In the genomic region with DNA sequence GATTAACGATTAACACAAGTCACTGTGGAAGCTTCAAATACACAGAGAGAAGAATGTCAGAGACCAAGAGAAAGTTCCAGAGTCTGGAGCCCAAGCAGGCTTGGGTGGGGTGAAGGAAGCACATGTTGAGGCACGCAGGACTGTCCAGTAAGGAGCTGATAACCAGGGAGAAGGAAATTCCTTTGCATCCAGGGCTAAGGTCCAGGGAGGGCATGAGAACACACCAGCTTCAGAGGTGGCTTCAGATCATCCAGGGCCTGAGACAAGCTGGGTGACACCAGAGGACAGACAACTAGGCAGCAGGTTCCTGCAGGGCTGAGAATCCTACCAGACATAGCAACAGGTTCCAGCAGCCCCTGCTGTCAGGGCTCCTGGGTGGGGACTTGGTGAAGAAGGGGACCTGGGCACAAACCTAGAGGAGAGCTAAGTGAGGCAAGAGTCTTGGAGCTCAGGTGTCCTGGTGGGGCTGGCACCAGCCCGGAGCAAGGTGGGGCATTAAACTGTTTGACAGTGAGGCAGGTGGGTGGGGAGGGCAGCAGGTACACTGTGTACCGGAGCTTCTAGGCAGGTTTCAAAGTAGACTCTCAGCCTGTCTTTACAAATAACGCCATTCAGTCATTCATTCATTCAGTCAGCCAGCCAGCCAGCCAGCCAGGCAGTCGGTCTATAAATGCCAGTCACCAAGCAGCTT, we compare ENCODE assay signal across 23 cellular contexts. TPM values are rescaled to one million over a fixed set of nuclear protein-coding genes. Genes with fewer than 3 reads are reported as not detected.
DNase-seq lines count a peak whose midpoint lies in the region; ATAC-seq, FAIRE-seq and TF ChIP-seq lines count a peak whose summit lies in the region.
"Had no signal": no experiment of that assay in that cellular context is flagged by ENCODE, and none has a peak within 500 bp of the region (broad histone marks: within the 10 kb centered on the region; RNA-seq: fewer than 3 reads in every experiment).

No MANE protein-coding gene starts in this region.

- POLR2A ChIA-PET in HEK293 (lab: Yijun Ruan, JAX) = no interaction called here
- POLR2A ChIA-PET in activated CD4-positive, alpha-beta memory T cell treated with anti-CD3 and anti-CD28 coated beads for 36 hours (lab: Charles Lee) = no interaction called here

- no peaks in the 10 kb centered on the region for H3K36me3 Mint-ChIP-seq in stimulated activated effector memory CD8-positive, alpha-beta T cell treated with anti-CD3 and anti-CD28 coated beads, Interleukin-12 subunit alpha, Interleukin-12 subunit beta, amount 100 ng/mL, for 72 hours
- H3K36me3 Mint-ChIP-seq in activated CD4-positive, alpha-beta memory T cell treated with anti-CD3 and anti-CD28 coated beads for 36 hours = no peaks in the 10 kb centered on the region
- H3K36me3 Mint-ChIP-seq: CD14-positive monocyte; CD8-positive, alpha-beta T cell had no signal

- intact Hi-C loops in activated CD4-positive, alpha-beta memory T cell treated with anti-CD3 and anti-CD28 coated beads for 36 hours (cut with micrococcal nuclease) = no loop called here

- TF ChIP-seq CTCF in HEK293 (tag by site-specific recombination; IDR thresholded peaks at IDR 0.05) (no peak), bronchial epithelial cell (IDR thresholded peaks at IDR 0.05; ENCODE audit: insufficient read depth, low read length, severe bottlenecking) (no peak)

- no peak overlapping the region for H3K27ac Mint-ChIP-seq in stimulated activated effector memory CD8-positive, alpha-beta T cell treated with anti-CD3 and anti-CD28 coated beads, Interleukin-12 subunit alpha, Interleukin-12 subunit beta, amount 100 ng/mL, for 72 hours
- H3K27ac Mint-ChIP-seq in activated CD4-positive, alpha-beta memory T cell treated with anti-CD3 and anti-CD28 coated beads for 36 hours = no peak overlapping the region
- H3K27ac Mint-ChIP-seq: CD8-positive, alpha-beta T cell; HFFc6 had no signal

- peaks cover 34% of the 10 kb centered on the region for H3K27me3 Mint-ChIP-seq in activated CD4-positive, alpha-beta memory T cell treated with anti-CD3 and anti-CD28 coated beads for 36 hours

- no peak overlapping the region for H3K4me3 ChIP-seq in HEK293 (ENCODE audit: low read depth, low read length)
- no peak overlapping the region for H3K4me3 ChIP-seq in bronchial epithelial cell (ENCODE audit: low read depth, low read length)
- H3K4me3 ChIP-seq: HAP-1 had no signal

- H3K36me3 ChIP-seq in HEK293 (ENCODE audit: control insufficient read depth in 2 of 2, insufficient read depth in 1 of 2, low read length in 2 of 2) = no peaks in the 10 kb centered on the region
- no peaks in the 10 kb centered on the region for H3K36me3 ChIP-seq in bronchial epithelial cell (ENCODE audit: control insufficient read depth, insufficient read depth, low read length)
- H3K36me3 ChIP-seq: HAP-1 had no signal

- no peaks in the 10 kb centered on the region for H3K27me3 ChIP-seq in bronchial epithelial cell (ENCODE audit: control insufficient read depth, insufficient read depth, low read length)

- H3K4me3 Mint-ChIP-seq in stimulated activated effector memory CD8-positive, alpha-beta T cell treated with anti-CD3 and anti-CD28 coated beads, Interleukin-12 subunit alpha, Interleukin-12 subunit beta, amount 100 ng/mL, for 72 hours = no peak overlapping the region
- H3K4me3 Mint-ChIP-seq in activated CD4-positive, alpha-beta memory T cell treated with anti-CD3 and anti-CD28 coated beads for 36 hours = no peak overlapping the region
- H3K4me3 Mint-ChIP-seq: CD14-positive monocyte; CD8-positive, alpha-beta T cell; HFFc6 had no signal

- no peaks in the 10 kb centered on the region for H3K4me1 Mint-ChIP-seq in stimulated activated effector memory CD8-positive, alpha-beta T cell treated with anti-CD3 and anti-CD28 coated beads, Interleukin-12 subunit alpha, Interleukin-12 subunit beta, amount 100 ng/mL, for 72 hours
- H3K4me1 Mint-ChIP-seq in activated CD4-positive, alpha-beta memory T cell treated with anti-CD3 and anti-CD28 coated beads for 36 hours (ENCODE audit: low read depth) = no peaks in the 10 kb centered on the region
- H3K4me1 Mint-ChIP-seq: CD14-positive monocyte had no signal

- no peaks in the 10 kb centered on the region for H3K9me3 ChIP-seq in HEK293 (ENCODE audit: control insufficient read depth, insufficient read depth, low read depth, low read length)
- H3K9me3 ChIP-seq: HAP-1 had no signal

- H3K27ac ChIP-seq in HEK293 (ENCODE audit: extremely low read depth, low read depth, low read length) = no peak overlapping the region
- H3K27ac ChIP-seq: 22Rv1 had no signal

- peak; percentile 7 for FAIRE-seq in bronchial epithelial cell (lab: Jason Lieb, UNC)
- FAIRE-seq: D721Med, G401.6, GM12891, H1 had no signal

- H3K9me3 Mint-ChIP-seq in stimulated activated effector memory CD8-positive, alpha-beta T cell treated with anti-CD3 and anti-CD28 coated beads, Interleukin-12 subunit alpha, Interleukin-12 subunit beta, amount 100 ng/mL, for 72 hours = no peaks in the 10 kb centered on the region
- H3K9me3 Mint-ChIP-seq in activated CD4-positive, alpha-beta memory T cell treated with anti-CD3 and anti-CD28 coated beads for 36 hours = no peaks in the 10 kb centered on the region
- H3K9me3 Mint-ChIP-seq: CD8-positive, alpha-beta T cell had no signal

- DNase-seq in bronchial epithelial cell (ENCODE audit: low read depth) (no peak), left kidney (ENCODE audit: low read depth, low spot score) (peak; percentile 13), NCI-H1694 treated with DMSO at 0.1 percent for 48 hours (lab: John Stamatoyannopoulos, UW) (no peak)
- no peak for DNase-seq in stimulated activated effector memory CD8-positive, alpha-beta T cell treated with anti-CD3 and anti-CD28 coated beads, Interleukin-12 subunit alpha, Interleukin-12 subunit beta, amount 100 ng/mL, for 72 hours (ENCODE audit: low spot score in 2 of 2)
- DNase-seq in activated CD4-positive, alpha-beta T cell treated with anti-CD3 and anti-CD28 coated beads, Interleukin-2, amount 50 U/mL, for 48 hours = no peak
- no peak for DNase-seq in activated CD4-positive, alpha-beta memory T cell treated with anti-CD3 and anti-CD28 coated beads for 36 hours
- DNase-seq: CD8-positive, alpha-beta T cell; COR-L47; DMS153; DMS79 treated with DMSO at 0.1 percent for 48 hours; EL; HFFc6 had no signal

- peak; percentile 31 for ATAC-seq in stimulated activated effector memory CD8-positive, alpha-beta T cell treated with anti-CD3 and anti-CD28 coated beads, Interleukin-12 subunit alpha, Interleukin-12 subunit beta, amount 100 ng/mL, for 72 hours
- ATAC-seq in HG03196 (IDR thresholded peaks at IDR 0.05; ENCODE audit: unreplicated experiment) = no peak
- ATAC-seq: CD8-positive, alpha-beta T cell had no signal

- CTCF ChIA-PET in HEK293 (lab: Yijun Ruan, JAX) = interaction anchor here (0.7 kb wide), 1 partner anchor 104 kb away, joined by 3 read pairs; no protein-coding TSS in a partner anchor
- CTCF ChIA-PET in activated CD4-positive, alpha-beta memory T cell treated with anti-CD3 and anti-CD28 coated beads for 36 hours (lab: Charles Lee) = no interaction called here

- no peaks in the 10 kb centered on the region for H3K4me1 ChIP-seq in HEK293 (ENCODE audit: control insufficient read depth, insufficient read depth, low read length)
- H3K4me1 ChIP-seq: HAP-1 had no signal

TF ChIP-seq in HEK293, 187 proteins besides CTCF, POLR2A, EP300 and RAD21:
- no peak for TF ChIP-seq ZNF37A (tag by site-specific recombination; IDR thresholded peaks at IDR 0.05)
- TF ChIP-seq SCRT2 (tag by site-specific recombination; IDR thresholded peaks at IDR 0.05) = peak; percentile 62; the same call in 1 of the 2 replicates

RNA-seq across cellular contexts. Expression of a gene that starts 2.6 kb away (rescaled TPM):
- 41.2 TPM in 1 of 2 replicates, not detected in the other for total RNA-seq in bronchial epithelial cell
- total RNA-seq in activated CD4-positive, alpha-beta memory T cell treated with anti-CD3 and anti-CD28 coated beads for 36 hours = not detected
- total RNA-seq: A673; CD8-positive, alpha-beta T cell; H1; HFFc6; HT-29 had no signal

RNA-seq across cellular contexts. Expression of a gene that starts 10.9 kb away (rescaled TPM):
- total RNA-seq in bronchial epithelial cell = not detected in 2 replicates
- not detected for total RNA-seq in activated CD4-positive, alpha-beta memory T cell treated with anti-CD3 and anti-CD28 coated beads for 36 hours
- total RNA-seq: A673; CD8-positive, alpha-beta T cell; H1; HFFc6; HT-29 had no signal

RNA-seq across cellular contexts. Expression of a gene that starts 20.2 kb away (rescaled TPM):
- total RNA-seq in bronchial epithelial cell = 136 and 342 TPM in 2 replicates
- total RNA-seq in activated CD4-positive, alpha-beta memory T cell treated with anti-CD3 and anti-CD28 coated beads for 36 hours = not detected
- total RNA-seq: A673; CD8-positive, alpha-beta T cell; H1; HFFc6 had no signal

RNA-seq across cellular contexts. Expression of a gene that starts 34.3 kb away (rescaled TPM):
- total RNA-seq in bronchial epithelial cell = not detected in 2 replicates
- total RNA-seq in activated CD4-positive, alpha-beta memory T cell treated with anti-CD3 and anti-CD28 coated beads for 36 hours = not detected
- total RNA-seq: A673; CD8-positive, alpha-beta T cell; H1; HFFc6; HT-29 had no signal

RNA-seq across cellular contexts. Expression of a gene that starts 49.7 kb away (rescaled TPM):
- total RNA-seq in bronchial epithelial cell = 11.8 and 91.5 TPM in 2 replicates
- total RNA-seq in activated CD4-positive, alpha-beta memory T cell treated with anti-CD3 and anti-CD28 coated beads for 36 hours = not detected
- total RNA-seq: A673; CD8-positive, alpha-beta T cell; H1; HFFc6 had no signal

Comparison
In these comparisons a context has a peak if more than half of its experiments do, and no peak if none do; other contexts are left out.
1. RNA of a gene that starts 20.2 kb away (total RNA-seq): 136 to 342 TPM in bronchial epithelial cell; not detected in activated CD4-positive, alpha-beta memory T cell treated with anti-CD3 and anti-CD28 coated beads for 36 hours; every median in the first group is over 100 times any median in the second.